15 cellular contexts compared by ENCODE assay signal in the genomic region with DNA sequence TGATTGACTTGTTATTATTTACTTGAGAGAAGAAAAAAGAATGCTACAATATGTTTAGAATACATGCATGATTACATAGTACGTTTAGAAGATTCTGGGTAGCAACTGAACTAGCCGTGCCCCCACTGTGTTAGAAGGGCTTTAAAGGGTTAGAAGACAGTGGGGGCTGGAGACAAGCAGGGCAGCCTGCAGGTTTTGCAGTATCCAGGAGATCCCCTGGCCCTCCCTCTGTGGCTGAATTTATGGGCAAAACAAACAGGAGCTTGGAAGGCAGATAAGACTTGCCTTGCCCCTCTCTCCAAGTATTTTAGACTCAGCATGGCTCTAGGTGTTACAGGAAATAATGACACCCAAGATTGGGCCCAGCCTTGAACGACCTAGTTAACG.
"Had no signal": no experiment of that assay in that cellular context is flagged by ENCODE, and none has a peak within 500 bp of the region (broad histone marks: within the 10 kb centered on the region; RNA-seq: fewer than 3 reads in every experiment).

No MANE protein-coding gene starts in this region.

- H3K36me3 ChIP-seq: heart left ventricle, right atrium auricular region, sigmoid colon had no signal

- H3K9me3 ChIP-seq: heart left ventricle, right atrium auricular region, sigmoid colon had no signal

- DNase-seq: effector CD4-positive, alpha-beta T cell; heart left ventricle; hippocampal formation; kidney glomerular epithelial cell; naive B cell; posterior cingulate gyrus; sigmoid colon; stimulated activated CD4-positive, alpha-beta T cell treated with anti-CD3 and anti-CD28 coated beads, Interleukin-2, amount 100 ng/mL, for 24 hours; stimulated activated CD4-positive, alpha-beta T cell treated with anti-CD3 and anti-CD28 coated beads, Interleukin-4, amount 100 ng/mL, for 4 hours; stimulated activated naive CD4-positive, alpha-beta T cell treated with Interleukin-2 at 50 U/mL for 16 hours had no signal

- H3K4me1 ChIP-seq: right atrium auricular region, sigmoid colon had no signal

- H3K36me3 Mint-ChIP-seq: memory B cell, naive B cell had no signal

- H3K4me3 Mint-ChIP-seq: memory B cell, naive B cell had no signal

- ATAC-seq: esophagus mucosa had no signal

- H3K4me3 ChIP-seq: coronary artery, heart left ventricle, right atrium auricular region, sigmoid colon, skin epidermis had no signal

- H3K27ac ChIP-seq: coronary artery, heart left ventricle, right atrium auricular region, sigmoid colon, skin epidermis had no signal

- H3K27me3 ChIP-seq: heart left ventricle, right atrium auricular region, sigmoid colon had no signal

- H3K9me3 Mint-ChIP-seq: memory B cell had no signal

- H3K27ac Mint-ChIP-seq: memory B cell, naive B cell had no signal
